Comparison of ENCODE assay signal across 16 cellular contexts in genomic region chr10:3407208-3407607, GRCh38.
"Had no signal": no experiment of that assay in that cellular context is flagged by ENCODE, and none has a peak within 500 bp of the region (broad histone marks: within the 10 kb centered on the region; RNA-seq: fewer than 3 reads in every experiment).

No MANE protein-coding gene starts in this region.

- H3K4me2 ChIP-seq: neural progenitor cell had no signal

- DNase-seq: activated CD4-positive, alpha-beta T cell treated with anti-CD3 and anti-CD28 coated beads for 36 hours; activated CD8-positive, alpha-beta memory T cell treated with anti-CD3 and anti-CD28 coated beads, Interleukin-2, amount 50 U/mL, for 4 hours; activated CD8-positive, alpha-beta T cell treated with anti-CD3 and anti-CD28 coated beads for 36 hours; activated naive CD4-positive, alpha-beta T cell; activated T-cell treated with anti-CD3 and anti-CD28 coated beads, Interleukin-2, amount 50 U/mL, for 72 hours; effector CD8-positive, alpha-beta T cell; left cardiac atrium; pancreas; stimulated activated CD4-positive, alpha-beta T cell treated with anti-CD3 and anti-CD28 coated beads, Interleukin-15, amount 100 ng/mL, for 24 hours; stimulated activated CD4-positive, alpha-beta T cell treated with anti-CD3 and anti-CD28 coated beads, Interleukin-4, amount 100 ng/mL, for 24 hours; stomach had no signal

- H3K36me3 ChIP-seq: neural progenitor cell, pancreas, stomach, thoracic aorta had no signal

- H2AFZ ChIP-seq: neural progenitor cell had no signal

- H3K27ac ChIP-seq: coronary artery, neural progenitor cell, stomach, thoracic aorta, VCaP had no signal

- ATAC-seq: activated CD4-positive, alpha-beta T cell treated with anti-CD3 and anti-CD28 coated beads for 36 hours; activated CD8-positive, alpha-beta T cell treated with anti-CD3 and anti-CD28 coated beads for 36 hours; activated T-cell treated with anti-CD3 and anti-CD28 coated beads, Interleukin-2, amount 50 U/mL, for 72 hours; left cardiac atrium; pancreas had no signal

- H3K27me3 ChIP-seq: neural progenitor cell, pancreas, stomach had no signal

- H3K4me1 ChIP-seq: stomach had no signal

- H3K27ac Mint-ChIP-seq: activated CD4-positive, alpha-beta T cell treated with anti-CD3 and anti-CD28 coated beads for 36 hours; activated CD8-positive, alpha-beta T cell treated with anti-CD3 and anti-CD28 coated beads for 36 hours; activated T-cell treated with anti-CD3 and anti-CD28 coated beads, Interleukin-2, amount 50 U/mL, for 72 hours; neural progenitor cell had no signal

- H3K27me3 Mint-ChIP-seq: activated CD4-positive, alpha-beta T cell treated with anti-CD3 and anti-CD28 coated beads for 36 hours; activated CD8-positive, alpha-beta T cell treated with anti-CD3 and anti-CD28 coated beads for 36 hours had no signal

- H3K9ac ChIP-seq: neural progenitor cell had no signal

- H3K4me3 Mint-ChIP-seq: activated CD4-positive, alpha-beta T cell treated with anti-CD3 and anti-CD28 coated beads for 36 hours; activated CD8-positive, alpha-beta T cell treated with anti-CD3 and anti-CD28 coated beads for 36 hours; activated T-cell treated with anti-CD3 and anti-CD28 coated beads, Interleukin-2, amount 50 U/mL, for 72 hours; neural progenitor cell had no signal

- H3K4me3 ChIP-seq: coronary artery, lung, neural progenitor cell, pancreas, stomach, thoracic aorta had no signal

- H3K9me3 ChIP-seq: pancreas, stomach, thoracic aorta had no signal

- H3K4me1 Mint-ChIP-seq: activated CD4-positive, alpha-beta T cell treated with anti-CD3 and anti-CD28 coated beads for 36 hours had no signal
